Comparison of ENCODE assay signal across 33 cellular contexts in genomic region chr16:51487880-51488279, GRCh38.
"Had no signal": no experiment of that assay in that cellular context is flagged by ENCODE, and none has a peak within 500 bp of the region (broad histone marks: within the 10 kb centered on the region; RNA-seq: fewer than 3 reads in every experiment).

No MANE protein-coding gene starts in this region.

- H3K4me1 ChIP-seq: adrenal gland, ascending aorta, body of pancreas, breast epithelium had no signal

- ATAC-seq: activated naive CD4-positive, alpha-beta T cell treated with anti-CD3 and anti-CD28 coated beads, Interleukin-2, amount 50 U/mL, for 72 hours; activated naive CD8-positive, alpha-beta T cell treated with anti-CD3 and anti-CD28 coated beads, Interleukin-2, amount 50 U/mL, for 24 hours; activated T-cell treated with anti-CD3 and anti-CD28 coated beads, Interleukin-2, amount 50 U/mL, for 4 hours; activated T-cell treated with anti-CD3 and anti-CD28 coated beads, Interleukin-2, amount 50 U/mL, for 72 hours; activated T-helper 17 cell treated with anti-CD3 and anti-CD28 coated beads, Interleukin-2, amount 50 U/mL, for 72 hours; body of pancreas had no signal

- H3K4me3 ChIP-seq: adrenal gland, ascending aorta, body of pancreas, breast epithelium, cardiac muscle cell had no signal

- FAIRE-seq: astrocyte, bronchial epithelial cell had no signal

- H3K27ac ChIP-seq: adrenal gland, ascending aorta, body of pancreas, brain microvascular endothelial cell, breast epithelium, cardiac muscle cell had no signal

- H3K27me3 ChIP-seq: adrenal gland, ascending aorta, body of pancreas, brain microvascular endothelial cell, breast epithelium, cardiac muscle cell had no signal

- H3K9me3 ChIP-seq: adrenal gland, ascending aorta, body of pancreas had no signal

- DNase-seq: activated effector memory CD4-positive, alpha-beta T cell treated with anti-CD3 and anti-CD28 coated beads, Interleukin-2, amount 50 U/mL, for 16 hours; activated effector memory CD4-positive, alpha-beta T cell treated with Interleukin-2 at 50 U/mL for 16 hours; activated gamma-delta T cell; activated gamma-delta T cell treated with Interleukin-2 at 50 U/mL for 16 hours; activated naive CD4-positive, alpha-beta T cell; activated naive CD4-positive, alpha-beta T cell treated with anti-CD3 and anti-CD28 coated beads for 36 hours; activated naive CD4-positive, alpha-beta T cell treated with anti-CD3 and anti-CD28 coated beads, Interleukin-2, amount 10 ng/mL, durations not matched to agents 7 days and 5 days; activated naive CD4-positive, alpha-beta T cell treated with anti-CD3 and anti-CD28 coated beads, Interleukin-2, amount 50 U/mL, for 16 hours; activated naive CD4-positive, alpha-beta T cell treated with Interleukin-2 at 50 U/mL for 16 hours; activated naive CD8-positive, alpha-beta T cell treated with anti-CD3 and anti-CD28 coated beads for 36 hours; activated naive CD8-positive, alpha-beta T cell treated with anti-CD3 and anti-CD28 coated beads, Interleukin-2, amount 10 ng/mL, durations not matched to agents 7 days and 5 days; activated naive CD8-positive, alpha-beta T cell treated with anti-CD3 and anti-CD28 coated beads, Interleukin-2, amount 50 U/mL, for 24 hours; activated T-cell treated with anti-CD3 and anti-CD28 coated beads, Interleukin-2, amount 50 U/mL, for 24 hours; activated T-cell treated with anti-CD3 and anti-CD28 coated beads, Interleukin-2, amount 50 U/mL, for 4 hours; activated T-cell treated with anti-CD3 and anti-CD28 coated beads, Interleukin-2, amount 50 U/mL, for 48 hours; activated T-cell treated with anti-CD3 and anti-CD28 coated beads, Interleukin-2, amount 50 U/mL, for 72 hours; adrenal gland; amniotic stem cell; amygdala; anterior cingulate cortex; aorta; body of pancreas; brain microvascular endothelial cell; caudate nucleus; central memory CD4-positive, alpha-beta T cell; cerebellar nuclear complex had no signal

- H3K36me3 ChIP-seq: adrenal gland, ascending aorta, brain microvascular endothelial cell, breast epithelium, cardiac muscle cell had no signal
